ENCODE assay signal across 20 cellular contexts in the genomic region with DNA sequence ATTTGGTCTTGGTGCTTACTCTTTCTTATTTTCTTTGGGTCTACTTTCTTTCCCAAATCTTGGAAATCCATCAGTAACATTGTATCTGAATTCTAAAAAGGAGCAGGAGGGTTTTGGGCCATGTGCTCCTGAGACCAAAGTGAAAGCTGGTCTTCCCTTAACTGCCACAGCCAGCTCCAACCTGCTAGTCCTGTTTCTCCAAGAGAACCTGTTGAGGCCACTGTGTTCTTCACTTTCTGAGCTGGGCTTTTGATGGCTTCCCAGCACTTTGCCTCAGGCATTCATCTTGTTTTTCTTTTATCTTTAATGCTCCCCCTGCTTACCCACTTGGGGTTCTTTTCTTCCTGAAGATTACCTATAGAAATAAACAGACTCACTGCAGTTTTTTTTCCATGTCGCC. TPM values are rescaled to one million over a fixed set of nuclear protein-coding genes. Genes with fewer than 3 reads are reported as not detected.
DNase-seq lines count a peak whose midpoint lies in the region; ATAC-seq, FAIRE-seq and TF ChIP-seq lines count a peak whose summit lies in the region.
"Had no signal": no experiment of that assay in that cellular context is flagged by ENCODE, and none has a peak within 500 bp of the region (broad histone marks: within the 10 kb centered on the region; RNA-seq: fewer than 3 reads in every experiment).

No MANE protein-coding gene starts in this region.

- DNase-seq in NCI-H748 (lab: John Stamatoyannopoulos, UW; ENCODE audit: unreplicated experiment), result peak; percentile 22
- DNase-seq in NCI-H748 treated with DMSO at 0.1 percent for 48 hours (lab: John Stamatoyannopoulos, UW), result no peak
- no peak for DNase-seq in endothelial cell (ENCODE audit: low spot score)
- no peak for DNase-seq in mesothelial cell of epicardium (ENCODE audit: low spot score in 2 of 2, unreplicated experiment in 2 of 2)
- no peak for DNase-seq in GM12891 (ENCODE audit: insufficient read length, low spot score)
- DNase-seq in activated CD4-positive, alpha-beta T cell treated with anti-CD3 and anti-CD28 coated beads for 36 hours, result no peak
- DNase-seq in activated CD4-positive, alpha-beta T cell treated with anti-CD3 and anti-CD28 coated beads for 1 hour, result no peak
- DNase-seq: 8988T, COR-L47, HCEC 1CT, NCI-H1417, NCI-H187 treated with DMSO at 0.1 percent for 48 hours, NCI-H446, NCI-H774, Right ventricle myocardium superior had no signal

- H3K9me3 Mint-ChIP-seq in endothelial cell (ENCODE audit: unreplicated experiment), result no peaks in the 10 kb centered on the region
- H3K9me3 Mint-ChIP-seq in mesothelial cell of epicardium, result peaks cover 1% of the 10 kb centered on the region
- no peaks in the 10 kb centered on the region for H3K9me3 Mint-ChIP-seq in activated CD4-positive, alpha-beta T cell treated with anti-CD3 and anti-CD28 coated beads for 36 hours (ENCODE audit: low read depth)

- TF ChIP-seq CTCF in endothelial cell (IDR thresholded peaks at IDR 0.05; ENCODE audit: unreplicated experiment), result no peak
- TF ChIP-seq CTCF in mesothelial cell of epicardium (IDR thresholded peaks at IDR 0.05; ENCODE audit: unreplicated experiment), result no peak

- no peak overlapping the region for H3K27ac Mint-ChIP-seq in endothelial cell (ENCODE audit: unreplicated experiment)
- H3K27ac Mint-ChIP-seq in mesothelial cell of epicardium, result peak overlapping the region; percentile 96
- no peak overlapping the region for H3K27ac Mint-ChIP-seq in activated CD4-positive, alpha-beta T cell treated with anti-CD3 and anti-CD28 coated beads for 36 hours
- H3K27ac Mint-ChIP-seq: GM23338 had no signal

- H3K4me1 Mint-ChIP-seq in endothelial cell (ENCODE audit: unreplicated experiment) (peaks cover 75% of the 10 kb centered on the region), mesothelial cell of epicardium (peaks cover 74% of the 10 kb centered on the region)
- H3K4me1 Mint-ChIP-seq in activated CD4-positive, alpha-beta T cell treated with anti-CD3 and anti-CD28 coated beads for 36 hours, result no peaks in the 10 kb centered on the region

- H3K36me3 Mint-ChIP-seq in endothelial cell (ENCODE audit: low read depth, unreplicated experiment) (peaks cover 37% of the 10 kb centered on the region), mesothelial cell of epicardium (peaks cover 3% of the 10 kb centered on the region)
- no peaks in the 10 kb centered on the region for H3K36me3 Mint-ChIP-seq in activated CD4-positive, alpha-beta T cell treated with anti-CD3 and anti-CD28 coated beads for 36 hours (ENCODE audit: low read depth)

- CTCF ChIA-PET in activated CD4-positive, alpha-beta T cell treated with anti-CD3 and anti-CD28 coated beads for 36 hours (lab: Charles Lee), result no interaction called here

- H3K27me3 Mint-ChIP-seq in endothelial cell (ENCODE audit: unreplicated experiment), result peaks cover 2% of the 10 kb centered on the region
- H3K27me3 Mint-ChIP-seq in mesothelial cell of epicardium (ENCODE audit: low read depth), result no peaks in the 10 kb centered on the region
- no peaks in the 10 kb centered on the region for H3K27me3 Mint-ChIP-seq in activated CD4-positive, alpha-beta T cell treated with anti-CD3 and anti-CD28 coated beads for 36 hours

- FAIRE-seq in GM12891 (lab: Jason Lieb, UNC), result no peak
- FAIRE-seq: GM12878, GM18507 had no signal

- no peak for TF ChIP-seq POLR2A in GM12891 (IDR thresholded peaks at IDR 0.05; ENCODE audit: low read depth, low read length)

- ATAC-seq in GM18502 (IDR thresholded peaks at IDR 0.05; ENCODE audit: poor library complexity, unreplicated experiment), result no peak
- ATAC-seq in activated CD4-positive, alpha-beta T cell treated with anti-CD3 and anti-CD28 coated beads for 36 hours, result no peak
- ATAC-seq: GM12878, GM23338 had no signal

- POLR2A ChIA-PET in activated CD4-positive, alpha-beta T cell treated with anti-CD3 and anti-CD28 coated beads for 36 hours (lab: Charles Lee), result interaction anchor here (0.6 kb wide), 1 partner anchor 25 kb away, joined by 4 read pairs; no protein-coding TSS in a partner anchor

- intact Hi-C loops in activated CD4-positive, alpha-beta T cell treated with anti-CD3 and anti-CD28 coated beads for 36 hours (cut with DNase I, micrococcal nuclease), result no loop called here

- H3K4me3 Mint-ChIP-seq in endothelial cell (ENCODE audit: unreplicated experiment), result peak overlapping the region; percentile 71
- H3K4me3 Mint-ChIP-seq in mesothelial cell of epicardium, result peak overlapping the region; percentile 33
- no peak overlapping the region for H3K4me3 Mint-ChIP-seq in activated CD4-positive, alpha-beta T cell treated with anti-CD3 and anti-CD28 coated beads for 36 hours
- H3K4me3 Mint-ChIP-seq: GM23338 had no signal

TF ChIP-seq in GM12891, 5 proteins besides CTCF, POLR2A, EP300 and RAD21:
- TF ChIP-seq PAX5 (IDR thresholded peaks at IDR 0.05; ENCODE audit: insufficient read depth, low read length, severe bottlenecking) (no peak), SPI1 (IDR thresholded peaks at IDR 0.05; ENCODE audit: low read depth, low read length) (no peak)

RNA-seq across cellular contexts. Expression of gene ARHGAP28, which starts 53.3 kb away (rescaled TPM):
- total RNA-seq in endothelial cell (ENCODE audit: unreplicated experiment), result 350 TPM
- 153 to 161 TPM (median 159 TPM) in 3 replicates for total RNA-seq in mesothelial cell of epicardium
- polyA plus RNA-seq in GM12891 (2012; ENCODE audit: low read depth, missing spikeins), result not detected
- not detected for total RNA-seq in activated CD4-positive, alpha-beta T cell treated with anti-CD3 and anti-CD28 coated beads for 36 hours
- total RNA-seq: GM12878, OCI-LY7 had no signal
- polyA plus RNA-seq: GM12878 had no signal

Comparison
In these comparisons a context has a peak if more than half of its experiments do, and no peak if none do; other contexts are left out.
1. RNA of gene ARHGAP28, which starts 53.3 kb away (total RNA-seq): 350 TPM in endothelial cell (single experiment) and 153 to 161 TPM in mesothelial cell of epicardium; not detected in activated CD4-positive, alpha-beta T cell treated with anti-CD3 and anti-CD28 coated beads for 36 hours; every median in the first group is over 100 times any median in the second.